In the genomic region with DNA sequence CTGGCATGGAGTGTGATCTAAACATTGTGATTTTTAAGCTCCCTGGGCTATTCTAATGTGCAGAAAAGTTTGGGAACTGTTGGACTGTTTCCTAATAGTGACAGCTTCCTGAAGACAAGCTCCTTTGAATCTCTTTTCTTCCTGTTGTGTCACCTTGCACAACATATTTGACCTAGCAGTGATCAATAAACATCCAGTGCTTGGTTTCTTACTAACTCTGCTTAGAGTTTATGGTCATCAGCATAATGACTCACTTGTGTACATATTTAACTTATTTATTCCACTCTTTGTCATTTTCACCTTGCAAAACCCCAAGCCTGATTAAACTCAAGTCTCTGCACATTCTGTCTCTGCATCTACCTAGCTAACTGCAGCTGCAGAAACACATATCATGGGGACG, we compare ENCODE assay signal across 21 cellular contexts. TPM values are rescaled to one million over a fixed set of nuclear protein-coding genes. Genes with fewer than 3 reads are reported as not detected.
DNase-seq lines count a peak whose midpoint lies in the region; ATAC-seq and TF ChIP-seq lines count a peak whose summit lies in the region.
"Had no signal": no experiment of that assay in that cellular context is flagged by ENCODE, and none has a peak within 500 bp of the region (broad histone marks: within the 10 kb centered on the region; RNA-seq: fewer than 3 reads in every experiment).

No MANE protein-coding gene starts in this region.

- intact Hi-C loops in left ventricle myocardium superior (cut with micrococcal nuclease) = no loop called here
- intact Hi-C loops in left cardiac atrium (cut with DNase I) = no loop called here

- no peaks in the 10 kb centered on the region for H3K9me3 ChIP-seq in Loucy (ENCODE audit: insufficient read depth, low read depth, low read length)
- H3K9me3 ChIP-seq in liver (ENCODE audit: control insufficient read depth in 4 of 4, low read length in 3 of 4) = no peaks in the 10 kb centered on the region
- H3K9me3 ChIP-seq: BE2C, HAP-1 had no signal

- H3F3A ChIP-seq in Loucy (ENCODE audit: low read depth) = no peaks in the 10 kb centered on the region

- TF ChIP-seq RAD21 in liver (IDR thresholded peaks at IDR 0.05) = no peak

- peak overlapping the region; percentile 43 for H3K27ac ChIP-seq in 22Rv1
- peak overlapping the region; percentile 31 to 48 for H3K27ac ChIP-seq in liver (ENCODE audit: low read depth in 1 of 2, low read length in 2 of 2)

- H4K20me1 ChIP-seq in Loucy (ENCODE audit: insufficient read depth, low read length, poor library complexity, severe bottlenecking) = no peaks in the 10 kb centered on the region

- no peaks in the 10 kb centered on the region for H3K27me3 ChIP-seq in Loucy (ENCODE audit: insufficient read depth, low read length, poor library complexity, severe bottlenecking)
- H3K27me3 ChIP-seq in liver (ENCODE audit: control insufficient read depth in 4 of 4, insufficient read depth in 4 of 4, low read length in 3 of 4) = no peaks in the 10 kb centered on the region

- H3K9me2 ChIP-seq in Loucy (replicated peaks; ENCODE audit: low read depth, low read length) = no peaks in the 10 kb centered on the region

- H3K4me3 ChIP-seq in Loucy (ENCODE audit: low read length, poor library complexity, severe bottlenecking) (no peak overlapping the region), epithelial cell of esophagus (ENCODE audit: low read length) (no peak overlapping the region), liver (ENCODE audit: low read depth in 1 of 3, low read length in 3 of 3) (no peak overlapping the region)
- H3K4me3 ChIP-seq: HAP-1 had no signal

- no peaks in the 10 kb centered on the region for H3K79me2 ChIP-seq in Loucy (ENCODE audit: insufficient read depth, low read length)

- 0 out of 2 replicates have a peak overlapping the region, but pooled peaks have one; percentile 3 for H2AFZ ChIP-seq in Loucy (ENCODE audit: low read length)

- DNase-seq in epithelial cell of esophagus (ENCODE audit: low read depth) (peak; percentile 34), left ventricle myocardium superior (no peak), NCI-H1048 (lab: John Stamatoyannopoulos, UW) (no peak), left cardiac atrium (no peak)
- DNase-seq: BE2C; CD4-positive, CD25-positive, alpha-beta regulatory T cell; DND-41; Kasumi-1; MM.1S; NCI-H1092 treated with DMSO at 0.1 percent for 48 hours; NCI-H2081; NCI-H2171 treated with DMSO at 0.1 percent for 48 hours; NCI-H446; RPMI8226; SHP77 treated with DMSO at 0.1 percent for 48 hours had no signal

- no peak overlapping the region for H3K4me2 ChIP-seq in Loucy (ENCODE audit: low read depth, low read length, poor library complexity, severe bottlenecking)

- H3K36me3 ChIP-seq in Loucy (ENCODE audit: insufficient read depth, low read length) = no peaks in the 10 kb centered on the region
- no peaks in the 10 kb centered on the region for H3K36me3 ChIP-seq in liver (ENCODE audit: control insufficient read depth in 4 of 4, insufficient read depth in 3 of 4, low read depth in 1 of 4, low read length in 3 of 4)
- H3K36me3 ChIP-seq: BE2C, HAP-1 had no signal

- TF ChIP-seq CTCF in 22Rv1 (IDR thresholded peaks at IDR 0.05) (no peak), Loucy (conservative IDR thresholded peaks at IDR 0.05; ENCODE audit: low read length) (no peak), epithelial cell of esophagus (IDR thresholded peaks at IDR 0.05; ENCODE audit: insufficient read depth, low read depth, low read length, missing control alignments) (no peak), liver (IDR thresholded peaks at IDR 0.05; ENCODE audit: low read depth, low read length, missing input control) (no peak)

- no peak overlapping the region for H3K9ac ChIP-seq in Loucy (ENCODE audit: low read depth, low read length, poor library complexity, severe bottlenecking)
- no peak overlapping the region for H3K9ac ChIP-seq in liver (ENCODE audit: low read depth in 1 of 2, low read length in 2 of 2)

- H3K4me1 ChIP-seq in Loucy (ENCODE audit: insufficient read depth, low read length, poor library complexity, severe bottlenecking) = no peaks in the 10 kb centered on the region
- H3K4me1 ChIP-seq in liver (ENCODE audit: control insufficient read depth in 4 of 4, insufficient read depth in 4 of 4, low read length in 3 of 4) = peaks cover 0 to 18% (median 12%) of the 10 kb centered on the region in 4 donors
- H3K4me1 ChIP-seq: BE2C, HAP-1 had no signal

- WGBS in liver = 52% methylated on average over 1 of the region's 1 CpG

- ATAC-seq in left ventricle myocardium superior = no peak
- ATAC-seq in GM18511 (IDR thresholded peaks at IDR 0.05; ENCODE audit: unreplicated experiment) = no peak
- ATAC-seq in left cardiac atrium = no peak
- ATAC-seq: SK-N-SH treated with all-trans-retinoic acid at 6 μM for 48 hours had no signal

TF ChIP-seq in liver, 16 proteins besides CTCF, POLR2A, EP300 and RAD21:
- TF ChIP-seq FOXA1 (IDR thresholded peaks at IDR 0.05) (peak; percentile 18), JUND (IDR thresholded peaks at IDR 0.05) (peak; percentile 73 to 89), GABPA (IDR thresholded peaks at IDR 0.05 in 1 of 2, conservative IDR thresholded peaks at IDR 0.05 in 1 of 2) (peak in 1 of 2 donors; percentile 70), ZBTB33 (IDR thresholded peaks at IDR 0.05) (no peak), FOXA2 (IDR thresholded peaks at IDR 0.05) (peak; percentile 41), YY1 (IDR thresholded peaks at IDR 0.05) (no peak), RXRA (IDR thresholded peaks at IDR 0.05) (peak; percentile 38 to 67), NR2F2 (IDR thresholded peaks at IDR 0.05) (no peak), TAF1 (conservative IDR thresholded peaks at IDR 0.05) (no peak), SP1 (IDR thresholded peaks at IDR 0.05) (peak; percentile 55), HNF4G (IDR thresholded peaks at IDR 0.05) (no peak), EGR1 (IDR thresholded peaks at IDR 0.05; ENCODE audit: low read depth in 2 of 2) (no peak), HNF4A (conservative IDR thresholded peaks at IDR 0.05) (peak; percentile 54 to 61)
- TF ChIP-seq, protein P1, sequence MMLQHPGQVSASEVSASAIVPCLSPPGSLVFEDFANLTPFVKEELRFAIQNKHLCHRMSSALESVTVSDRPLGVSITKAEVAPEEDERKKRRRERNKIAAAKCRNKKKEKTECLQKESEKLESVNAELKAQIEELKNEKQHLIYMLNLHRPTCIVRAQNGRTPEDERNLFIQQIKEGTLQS (IDR thresholded peaks at IDR 0.05) = no peak
- TF ChIP-seq, protein P2, sequence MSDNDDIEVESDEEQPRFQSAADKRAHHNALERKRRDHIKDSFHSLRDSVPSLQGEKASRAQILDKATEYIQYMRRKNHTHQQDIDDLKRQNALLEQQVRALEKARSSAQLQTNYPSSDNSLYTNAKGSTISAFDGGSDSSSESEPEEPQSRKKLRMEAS (IDR thresholded peaks at IDR 0.05) = no peak
- TF ChIP-seq, protein P3, sequence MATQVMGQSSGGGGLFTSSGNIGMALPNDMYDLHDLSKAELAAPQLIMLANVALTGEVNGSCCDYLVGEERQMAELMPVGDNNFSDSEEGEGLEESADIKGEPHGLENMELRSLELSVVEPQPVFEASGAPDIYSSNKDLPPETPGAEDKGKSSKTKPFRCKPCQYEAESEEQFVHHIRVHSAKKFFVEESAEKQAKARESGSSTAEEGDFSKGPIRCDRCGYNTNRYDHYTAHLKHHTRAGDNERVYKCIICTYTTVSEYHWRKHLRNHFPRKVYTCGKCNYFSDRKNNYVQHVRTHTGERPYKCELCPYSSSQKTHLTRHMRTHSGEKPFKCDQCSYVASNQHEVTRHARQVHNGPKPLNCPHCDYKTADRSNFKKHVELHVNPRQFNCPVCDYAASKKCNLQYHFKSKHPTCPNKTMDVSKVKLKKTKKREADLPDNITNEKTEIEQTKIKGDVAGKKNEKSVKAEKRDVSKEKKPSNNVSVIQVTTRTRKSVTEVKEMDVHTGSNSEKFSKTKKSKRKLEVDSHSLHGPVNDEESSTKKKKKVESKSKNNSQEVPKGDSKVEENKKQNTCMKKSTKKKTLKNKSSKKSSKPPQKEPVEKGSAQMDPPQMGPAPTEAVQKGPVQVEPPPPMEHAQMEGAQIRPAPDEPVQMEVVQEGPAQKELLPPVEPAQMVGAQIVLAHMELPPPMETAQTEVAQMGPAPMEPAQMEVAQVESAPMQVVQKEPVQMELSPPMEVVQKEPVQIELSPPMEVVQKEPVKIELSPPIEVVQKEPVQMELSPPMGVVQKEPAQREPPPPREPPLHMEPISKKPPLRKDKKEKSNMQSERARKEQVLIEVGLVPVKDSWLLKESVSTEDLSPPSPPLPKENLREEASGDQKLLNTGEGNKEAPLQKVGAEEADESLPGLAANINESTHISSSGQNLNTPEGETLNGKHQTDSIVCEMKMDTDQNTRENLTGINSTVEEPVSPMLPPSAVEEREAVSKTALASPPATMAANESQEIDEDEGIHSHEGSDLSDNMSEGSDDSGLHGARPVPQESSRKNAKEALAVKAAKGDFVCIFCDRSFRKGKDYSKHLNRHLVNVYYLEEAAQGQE (IDR thresholded peaks at IDR 0.05) = no peak

RNA-seq across cellular contexts. Expression of gene TBC1D30, which starts 27.3 kb away (rescaled TPM):
- 1 to 10 TPM in 1 of 2 donors, under 1 TPM in 1; 0.79 to 2.2 TPM for total RNA-seq in liver
- under 1 TPM; 0.46 to 0.60 TPM for polyA plus RNA-seq in liver
- 0.47 TPM for total RNA-seq in left ventricle myocardium superior
- total RNA-seq in left cardiac atrium = 1 to 10 TPM; 1.3 to 3.0 TPM

RNA-seq across cellular contexts. Expression of gene GNS, which starts 38.0 kb away (rescaled TPM):
- total RNA-seq in liver = 10 to 100 TPM; 70.1 to 78.6 TPM
- polyA plus RNA-seq in liver = 10 to 100 TPM; 27.8 to 44.8 TPM
- 120 TPM for total RNA-seq in left ventricle myocardium superior
- 100 to 1,000 TPM; 102 to 110 TPM for total RNA-seq in left cardiac atrium
